In genomic region chrX:12138366-12139313, GRCh38 we compare ENCODE assay signal across 9 cellular contexts. TPM values are rescaled to one million over a fixed set of nuclear protein-coding genes. Genes with fewer than 3 reads are reported as not detected.
DNase-seq lines count a peak whose midpoint lies in the region; ATAC-seq and TF ChIP-seq lines count a peak whose summit lies in the region.
"Had no signal": no experiment of that assay in that cellular context is flagged by ENCODE, and none has a peak within 500 bp of the region (broad histone marks: within the 10 kb centered on the region; RNA-seq: fewer than 3 reads in every experiment).

TSS of gene FRMPD4 (plus strand) at chrX:12138473. CDS start at chrX:12138972, 499 bp downstream.

- H3K27me3 Mint-ChIP-seq in Calu3 (ENCODE audit: unreplicated experiment) (peaks cover 12% of the 10 kb centered on the region), osteocyte (ENCODE audit: unreplicated experiment) (peaks cover 14% of the 10 kb centered on the region)

- H3K9me3 Mint-ChIP-seq in Calu3 (ENCODE audit: low read depth, unreplicated experiment) (no peaks in the 10 kb centered on the region), osteocyte (ENCODE audit: unreplicated experiment) (no peaks in the 10 kb centered on the region)

- H3K4me3 ChIP-seq in foreskin fibroblast (ENCODE audit: low read depth in 1 of 2, low read length in 2 of 2), result peak within 1 kb of the TSS; percentile 30 to 42

- no peaks in the 10 kb centered on the region for H3K4me1 Mint-ChIP-seq in Calu3 (ENCODE audit: low read depth, unreplicated experiment)
- H3K4me1 Mint-ChIP-seq in osteocyte (ENCODE audit: unreplicated experiment), result peaks cover 21% of the 10 kb centered on the region

- CTCF ChIA-PET in Calu3 (lab: Charles Lee), result no interaction called here

- TF ChIP-seq CTCF in Calu3 (IDR thresholded peaks at IDR 0.05; ENCODE audit: unreplicated experiment) (no peak), foreskin fibroblast (IDR thresholded peaks at IDR 0.05; ENCODE audit: low read depth, low read length) (no peak), osteocyte (IDR thresholded peaks at IDR 0.05) (peak; percentile 52)

- BruUV-seq in Calu3 (replicated peaks; lab: Mats Ljungman, UMichigan), result no TSS peak

- ATAC-seq in GM18909 (IDR thresholded peaks at IDR 0.05; ENCODE audit: poor library complexity, unreplicated experiment), result no peak
- no peak for ATAC-seq in HG03045 (IDR thresholded peaks at IDR 0.05; ENCODE audit: unreplicated experiment)

- no peak within 1 kb of the TSS for H3K27ac Mint-ChIP-seq in Calu3 (ENCODE audit: unreplicated experiment)
- peak within 1 kb of the TSS; percentile 23 for H3K27ac Mint-ChIP-seq in osteocyte (ENCODE audit: unreplicated experiment)

- no peak for DNase-seq in Calu3
- peak; percentile 86 for DNase-seq in NCI-H748 (lab: John Stamatoyannopoulos, UW; ENCODE audit: unreplicated experiment)
- peak in 1 of 2 donors; percentile 36 for DNase-seq in foreskin fibroblast
- DNase-seq in osteocyte (ENCODE audit: extremely low spot score, unreplicated experiment), result peak; percentile 85
- DNase-seq in H4 (ENCODE audit: low spot score), result no peak
- no peak for DNase-seq in stimulated activated CD4-positive, alpha-beta T cell treated with anti-CD3 and anti-CD28 coated beads, Interleukin-4, amount 100 ng/mL, for 4 hours

- H3K4me3 Mint-ChIP-seq in Calu3 (ENCODE audit: low read depth, unreplicated experiment) (peak within 1 kb of the TSS; percentile 26), osteocyte (ENCODE audit: unreplicated experiment) (peak within 1 kb of the TSS; percentile 79)

- intact Hi-C loops in Calu3 (cut with micrococcal nuclease; ENCODE audit: unreplicated experiment), result no loop called here

- H3K36me3 Mint-ChIP-seq in Calu3 (ENCODE audit: insufficient read depth, unreplicated experiment), result no peaks in the 10 kb centered on the region
- no peaks in the 10 kb centered on the region for H3K36me3 Mint-ChIP-seq in osteocyte (ENCODE audit: unreplicated experiment)

RNA-seq across cellular contexts. Expression of gene FRMPD4, which starts in this region (rescaled TPM):
- total RNA-seq in Calu3 (2022) (not detected in 2 replicates), osteocyte (1.6 and 1.7 TPM in 2 replicates)
- 0.08 and 0.21 TPM in 2 replicates for total RNA-seq in H4 (2014; rRNA removed; shearing (Covaris generic))
- total RNA-seq: lung microvascular endothelial cell had no signal

Comparison
In these comparisons a context has a peak if more than half of its experiments do, and no peak if none do; other contexts are left out.
1. DNase-seq: peak in NCI-H748 (single experiment) and osteocyte (single experiment); none in Calu3 (single experiment), H4 (single experiment) and stimulated activated CD4-positive, alpha-beta T cell treated with anti-CD3 and anti-CD28 coated beads, Interleukin-4, amount 100 ng/mL, for 4 hours (0 of 2).